8 cellular contexts compared by ENCODE assay signal in genomic region chr10:30671011-30671616, GRCh38. TPM values are rescaled to one million over a fixed set of nuclear protein-coding genes. Genes with fewer than 3 reads are reported as not detected.
A peak's percentile ranks its signal among the peaks of the same experiment; 100 is the strongest.
DNase-seq lines count a peak whose midpoint lies in the region; ATAC-seq and TF ChIP-seq lines count a peak whose summit lies in the region.

No MANE protein-coding gene starts in this region.

- H3K27me3 Mint-ChIP-seq in activated T-helper 1 cell treated with anti-CD3 and anti-CD28 coated beads, Interleukin-12 subunit alpha, Interleukin-12 subunit beta, Interleukin-2, Interleukin-4 antibody, amounts not matched to agents 30 ng/mL and 10 ng/mL and 1 ng/mL, durations not matched to agents 14 hours and 24 hours and 36 hours (ENCODE audit: insufficient read depth) = peaks cover 16% of the 10 kb centered on the region
- peaks cover 14% of the 10 kb centered on the region for H3K27me3 Mint-ChIP-seq in progenitor cell of endocrine pancreas

- TF ChIP-seq POLR2A in GM18505 (IDR thresholded peaks at IDR 0.05; ENCODE audit: borderline replicate concordance, extremely low read depth, insufficient read depth, insufficient read length) = no peak

- DNase-seq in activated CD4-positive, CD25-positive, alpha-beta regulatory T cell treated with anti-CD3 and anti-CD28 coated beads, Interleukin-2, amount 50 U/mL, for 16 hours (ENCODE audit: low read depth, low spot score) = peak; percentile 22
- DNase-seq in activated CD4-positive, CD25-positive, alpha-beta regulatory T cell (lab: John Stamatoyannopoulos, UW) = no peak
- DNase-seq in HEK293T (ENCODE audit: extremely low spot score) (peak; percentile 44), NCI-H526 (lab: John Stamatoyannopoulos, UW) (peak; percentile 19 to 53), glomerular visceral epithelial cell (ENCODE audit: extremely low spot score) (peak; percentile 74), progenitor cell of endocrine pancreas (ENCODE audit: low spot score, unreplicated experiment) (peak; percentile 16)
- DNase-seq in activated T-helper 1 cell treated with anti-CD3 and anti-CD28 coated beads, Interleukin-12 subunit alpha, Interleukin-12 subunit beta, Interleukin-2, Interleukin-4 antibody, amounts not matched to agents 30 ng/mL and 10 ng/mL and 1 ng/mL, durations not matched to agents 14 hours and 24 hours and 36 hours (ENCODE audit: low spot score) = peak; percentile 35

- CTCF ChIA-PET in HEK293T (lab: Yijun Ruan, JAX) = interaction anchor here (0.5 to 2.8 kb wide), 9 partner anchors 10 to 1591 kb away, joined by 3 to 11 read pairs (median 3); partner anchors contain the start of gene LYZL2

- H3K27ac Mint-ChIP-seq in activated T-helper 1 cell treated with anti-CD3 and anti-CD28 coated beads, Interleukin-12 subunit alpha, Interleukin-12 subunit beta, Interleukin-2, Interleukin-4 antibody, amounts not matched to agents 30 ng/mL and 10 ng/mL and 1 ng/mL, durations not matched to agents 14 hours and 24 hours and 36 hours = no peak overlapping the region
- no peak overlapping the region for H3K27ac Mint-ChIP-seq in progenitor cell of endocrine pancreas

- ATAC-seq in GM18505 (IDR thresholded peaks at IDR 0.05; ENCODE audit: unreplicated experiment) = no peak

- no peaks in the 10 kb centered on the region for H3K36me3 Mint-ChIP-seq in activated T-helper 1 cell treated with anti-CD3 and anti-CD28 coated beads, Interleukin-12 subunit alpha, Interleukin-12 subunit beta, Interleukin-2, Interleukin-4 antibody, amounts not matched to agents 30 ng/mL and 10 ng/mL and 1 ng/mL, durations not matched to agents 14 hours and 24 hours and 36 hours (ENCODE audit: low read depth)
- no peaks in the 10 kb centered on the region for H3K36me3 Mint-ChIP-seq in progenitor cell of endocrine pancreas (ENCODE audit: insufficient read depth)

- peaks cover 9% of the 10 kb centered on the region for H3K4me1 Mint-ChIP-seq in activated T-helper 1 cell treated with anti-CD3 and anti-CD28 coated beads, Interleukin-12 subunit alpha, Interleukin-12 subunit beta, Interleukin-2, Interleukin-4 antibody, amounts not matched to agents 30 ng/mL and 10 ng/mL and 1 ng/mL, durations not matched to agents 14 hours and 24 hours and 36 hours (ENCODE audit: low read depth)
- peaks cover 2% of the 10 kb centered on the region for H3K4me1 Mint-ChIP-seq in progenitor cell of endocrine pancreas (ENCODE audit: low read depth)

- intact Hi-C loops in activated T-helper 1 cell treated with anti-CD3 and anti-CD28 coated beads, Interleukin-12 subunit alpha, Interleukin-12 subunit beta, Interleukin-2, Interleukin-4 antibody, amounts not matched to agents 30 ng/mL and 10 ng/mL and 1 ng/mL, durations not matched to agents 14 hours and 24 hours and 36 hours (cut with micrococcal nuclease) = loop anchor here (1.0 to 2.0 kb wide), 4 partner anchors 11 to 1137 kb away; no protein-coding TSS in a partner anchor

- peak; percentile 71 for TF ChIP-seq CTCF in progenitor cell of endocrine pancreas (IDR thresholded peaks at IDR 0.05; ENCODE audit: unreplicated experiment)

- H3K4me3 Mint-ChIP-seq in activated T-helper 1 cell treated with anti-CD3 and anti-CD28 coated beads, Interleukin-12 subunit alpha, Interleukin-12 subunit beta, Interleukin-2, Interleukin-4 antibody, amounts not matched to agents 30 ng/mL and 10 ng/mL and 1 ng/mL, durations not matched to agents 14 hours and 24 hours and 36 hours = peak overlapping the region; percentile 43
- H3K4me3 Mint-ChIP-seq in progenitor cell of endocrine pancreas (ENCODE audit: low read depth) = no peak overlapping the region

- H3K9me3 Mint-ChIP-seq in activated T-helper 1 cell treated with anti-CD3 and anti-CD28 coated beads, Interleukin-12 subunit alpha, Interleukin-12 subunit beta, Interleukin-2, Interleukin-4 antibody, amounts not matched to agents 30 ng/mL and 10 ng/mL and 1 ng/mL, durations not matched to agents 14 hours and 24 hours and 36 hours = no peaks in the 10 kb centered on the region
- H3K9me3 Mint-ChIP-seq in progenitor cell of endocrine pancreas (ENCODE audit: low read depth) = no peaks in the 10 kb centered on the region

- POLR2A ChIA-PET in HEK293T (lab: Yijun Ruan, JAX) = no interaction called here

TF ChIP-seq in HEK293T, 16 proteins besides CTCF, POLR2A, EP300 and RAD21:
- peak; percentile 24; the same call in 1 of the 2 replicates for TF ChIP-seq ZNF384 (IDR thresholded peaks at IDR 0.05)
- TF ChIP-seq TARDBP (IDR thresholded peaks at IDR 0.05) = no peak

RNA-seq across cellular contexts. Expression of gene LYZL2, which starts 41.6 kb away (rescaled TPM):
- total RNA-seq in activated T-helper 1 cell treated with anti-CD3 and anti-CD28 coated beads, Interleukin-12 subunit alpha, Interleukin-12 subunit beta, Interleukin-2, Interleukin-4 antibody, amounts not matched to agents 30 ng/mL and 10 ng/mL and 1 ng/mL, durations not matched to agents 14 hours and 24 hours and 36 hours = not detected in 2 replicates
- not detected in 2 replicates for total RNA-seq in progenitor cell of endocrine pancreas

Comparison
In these comparisons a context has a peak if more than half of its experiments do, and no peak if none do; other contexts are left out.
1. DNase-seq: peak in activated CD4-positive, CD25-positive, alpha-beta regulatory T cell treated with anti-CD3 and anti-CD28 coated beads, Interleukin-2, amount 50 U/mL, for 16 hours (single experiment), HEK293T (single experiment), NCI-H526 (2 of 2), activated T-helper 1 cell treated with anti-CD3 and anti-CD28 coated beads, Interleukin-12 subunit alpha, Interleukin-12 subunit beta, Interleukin-2, Interleukin-4 antibody, amounts not matched to agents 30 ng/mL and 10 ng/mL and 1 ng/mL, durations not matched to agents 14 hours and 24 hours and 36 hours (single experiment), glomerular visceral epithelial cell (single experiment) and progenitor cell of endocrine pancreas (single experiment); none in activated CD4-positive, CD25-positive, alpha-beta regulatory T cell (0 of 4).